ENCODE assay signal across 20 cellular contexts in the genomic region with DNA sequence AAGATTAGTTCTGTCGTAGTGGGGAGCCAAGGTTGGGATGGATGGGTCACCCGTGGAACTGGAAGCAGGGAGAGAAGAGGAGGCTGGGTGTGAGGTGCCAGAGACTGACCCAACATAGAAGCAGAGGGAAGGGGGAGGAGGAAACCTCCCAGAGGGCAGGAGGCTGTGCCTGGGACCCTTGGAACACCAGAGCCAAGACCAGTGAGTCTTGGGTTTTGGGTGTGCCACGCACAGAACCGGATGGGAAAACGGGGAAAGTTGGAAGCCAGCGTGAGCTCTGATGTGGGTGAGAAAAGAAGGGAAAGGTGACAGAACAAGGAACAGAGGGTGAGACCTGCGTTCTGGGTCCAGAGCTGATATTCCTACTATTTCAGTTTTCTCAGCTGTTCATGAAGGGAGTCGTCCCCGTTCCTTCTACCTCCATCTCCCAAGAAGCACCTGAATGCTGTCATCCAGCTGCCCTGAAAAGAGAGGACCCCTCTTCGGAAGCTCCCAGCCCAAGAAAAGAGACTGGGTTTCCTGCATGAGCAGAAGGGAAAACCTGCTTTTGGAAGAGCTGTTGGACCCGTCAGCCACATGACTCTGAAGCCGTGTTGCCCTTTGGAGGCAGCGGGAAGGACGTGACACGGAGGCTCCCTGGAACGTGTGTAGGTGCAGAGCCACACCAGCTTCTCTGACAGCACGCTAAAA.
DNase-seq lines count a peak whose midpoint lies in the region; ATAC-seq lines count a peak whose summit lies in the region.
"Had no signal": no experiment of that assay in that cellular context is flagged by ENCODE, and none has a peak within 500 bp of the region (broad histone marks: within the 10 kb centered on the region; RNA-seq: fewer than 3 reads in every experiment).

No MANE protein-coding gene starts in this region.

- no peak overlapping the region for H3K4me3 Mint-ChIP-seq in activated CD8-positive, alpha-beta memory T cell treated with anti-CD3 and anti-CD28 coated beads, Interleukin-2, amount 10 ng/mL, durations not matched to agents 7 days and 5 days
- H3K4me3 Mint-ChIP-seq: CD8-positive, alpha-beta memory T cell; GM23338 had no signal

- peak; percentile 11 for DNase-seq in activated CD8-positive, alpha-beta memory T cell treated with anti-CD3 and anti-CD28 coated beads, Interleukin-2, amount 10 ng/mL, durations not matched to agents 7 days and 5 days
- DNase-seq in activated CD8-positive, alpha-beta memory T cell treated with anti-CD3 and anti-CD28 coated beads, Interleukin-2, amount 50 U/mL, for 4 hours = no peak
- peak; percentile 3 for DNase-seq in D341Med (ENCODE audit: low spot score)
- peak; percentile 14 for DNase-seq in islet precursor cell
- DNase-seq in stimulated activated CD8-positive, alpha-beta memory T cell treated with anti-CD3 and anti-CD28 coated beads, Interleukin-4, amount 100 ng/mL, for 48 hours = peak; percentile 10
- DNase-seq in H4 (ENCODE audit: low spot score) = no peak
- DNase-seq: 8988T, BE2C, GDM1, KBM-7, NCI-H1436 treated with DMSO at 0.1 percent for 48 hours, NCI-H2029 treated with DMSO at 0.1 percent for 48 hours, NCI-H510A, NCI-H774, RPMI8226 had no signal

- no peaks in the 10 kb centered on the region for H3K36me3 Mint-ChIP-seq in activated CD8-positive, alpha-beta memory T cell treated with anti-CD3 and anti-CD28 coated beads, Interleukin-2, amount 10 ng/mL, durations not matched to agents 7 days and 5 days

- CTCF ChIA-PET in activated CD8-positive, alpha-beta memory T cell treated with anti-CD3 and anti-CD28 coated beads, Interleukin-2, amount 10 ng/mL, durations not matched to agents 7 days and 5 days (lab: Charles Lee) = no interaction called here

- H3K9me3 Mint-ChIP-seq in activated CD8-positive, alpha-beta memory T cell treated with anti-CD3 and anti-CD28 coated beads, Interleukin-2, amount 10 ng/mL, durations not matched to agents 7 days and 5 days (ENCODE audit: low read depth) = peaks cover 2% of the 10 kb centered on the region

- H3K27me3 Mint-ChIP-seq in activated CD8-positive, alpha-beta memory T cell treated with anti-CD3 and anti-CD28 coated beads, Interleukin-2, amount 10 ng/mL, durations not matched to agents 7 days and 5 days = peaks cover 2% of the 10 kb centered on the region

- ATAC-seq in activated CD8-positive, alpha-beta memory T cell treated with anti-CD3 and anti-CD28 coated beads, Interleukin-2, amount 10 ng/mL, durations not matched to agents 7 days and 5 days = no peak
- no peak for ATAC-seq in GM21576 (IDR thresholded peaks at IDR 0.05; ENCODE audit: unreplicated experiment)
- no peak for ATAC-seq in GM21447 (IDR thresholded peaks at IDR 0.05; ENCODE audit: unreplicated experiment)
- ATAC-seq: GM12878, GM23338 had no signal

- H3K4me1 Mint-ChIP-seq in activated CD8-positive, alpha-beta memory T cell treated with anti-CD3 and anti-CD28 coated beads, Interleukin-2, amount 10 ng/mL, durations not matched to agents 7 days and 5 days = no peaks in the 10 kb centered on the region
- H3K4me1 Mint-ChIP-seq: CD8-positive, alpha-beta memory T cell; GM23338 had no signal

- no peak overlapping the region for H3K27ac Mint-ChIP-seq in activated CD8-positive, alpha-beta memory T cell treated with anti-CD3 and anti-CD28 coated beads, Interleukin-2, amount 10 ng/mL, durations not matched to agents 7 days and 5 days
- H3K27ac Mint-ChIP-seq: CD8-positive, alpha-beta memory T cell; GM23338 had no signal

Comparison
In these comparisons a context has a peak if more than half of its experiments do, and no peak if none do; other contexts are left out.
1. DNase-seq: peak in activated CD8-positive, alpha-beta memory T cell treated with anti-CD3 and anti-CD28 coated beads, Interleukin-2, amount 10 ng/mL, durations not matched to agents 7 days and 5 days (single experiment), D341Med (single experiment), islet precursor cell (single experiment) and stimulated activated CD8-positive, alpha-beta memory T cell treated with anti-CD3 and anti-CD28 coated beads, Interleukin-4, amount 100 ng/mL, for 48 hours (single experiment); none in activated CD8-positive, alpha-beta memory T cell treated with anti-CD3 and anti-CD28 coated beads, Interleukin-2, amount 50 U/mL, for 4 hours (single experiment) and H4 (single experiment).